ENCODE assay signal across 1 cellular context in genomic region chr1:230641346-230641745, GRCh38.
A peak's percentile ranks its signal among the peaks of the same experiment; 100 is the strongest.
TF ChIP-seq lines count a peak whose summit lies in the region.

No MANE protein-coding gene starts in this region.

TF ChIP-seq in K562, 482 proteins besides CTCF, POLR2A, EP300 and RAD21:
- TF ChIP-seq ZNF143 (CRISPR knock-in tag; IDR thresholded peaks at IDR 0.05) (0 out of 2 replicates have a peak, but pooled peaks have one; percentile 6), FOSL1 (tag; conservative IDR thresholded peaks at IDR 0.05) (peak; percentile 68; the same call in 1 of the 2 replicates), ZBTB33 (CRISPR knock-in tag; IDR thresholded peaks at IDR 0.05) (0 out of 2 replicates have a peak, but pooled peaks have one; percentile 16), MXI1 (IDR thresholded peaks at IDR 0.05; ENCODE audit: low read depth, low read length) (no peak), MEF2D (tag; conservative IDR thresholded peaks at IDR 0.05; ENCODE audit: low read depth) (no peak), FOXJ3 (CRISPR knock-in tag; IDR thresholded peaks at IDR 0.05) (no peak), ZNF316 (IDR thresholded peaks at IDR 0.05) (0 out of 2 replicates have a peak, but pooled peaks have one; percentile 4)
- TF ChIP-seq, protein P1, sequence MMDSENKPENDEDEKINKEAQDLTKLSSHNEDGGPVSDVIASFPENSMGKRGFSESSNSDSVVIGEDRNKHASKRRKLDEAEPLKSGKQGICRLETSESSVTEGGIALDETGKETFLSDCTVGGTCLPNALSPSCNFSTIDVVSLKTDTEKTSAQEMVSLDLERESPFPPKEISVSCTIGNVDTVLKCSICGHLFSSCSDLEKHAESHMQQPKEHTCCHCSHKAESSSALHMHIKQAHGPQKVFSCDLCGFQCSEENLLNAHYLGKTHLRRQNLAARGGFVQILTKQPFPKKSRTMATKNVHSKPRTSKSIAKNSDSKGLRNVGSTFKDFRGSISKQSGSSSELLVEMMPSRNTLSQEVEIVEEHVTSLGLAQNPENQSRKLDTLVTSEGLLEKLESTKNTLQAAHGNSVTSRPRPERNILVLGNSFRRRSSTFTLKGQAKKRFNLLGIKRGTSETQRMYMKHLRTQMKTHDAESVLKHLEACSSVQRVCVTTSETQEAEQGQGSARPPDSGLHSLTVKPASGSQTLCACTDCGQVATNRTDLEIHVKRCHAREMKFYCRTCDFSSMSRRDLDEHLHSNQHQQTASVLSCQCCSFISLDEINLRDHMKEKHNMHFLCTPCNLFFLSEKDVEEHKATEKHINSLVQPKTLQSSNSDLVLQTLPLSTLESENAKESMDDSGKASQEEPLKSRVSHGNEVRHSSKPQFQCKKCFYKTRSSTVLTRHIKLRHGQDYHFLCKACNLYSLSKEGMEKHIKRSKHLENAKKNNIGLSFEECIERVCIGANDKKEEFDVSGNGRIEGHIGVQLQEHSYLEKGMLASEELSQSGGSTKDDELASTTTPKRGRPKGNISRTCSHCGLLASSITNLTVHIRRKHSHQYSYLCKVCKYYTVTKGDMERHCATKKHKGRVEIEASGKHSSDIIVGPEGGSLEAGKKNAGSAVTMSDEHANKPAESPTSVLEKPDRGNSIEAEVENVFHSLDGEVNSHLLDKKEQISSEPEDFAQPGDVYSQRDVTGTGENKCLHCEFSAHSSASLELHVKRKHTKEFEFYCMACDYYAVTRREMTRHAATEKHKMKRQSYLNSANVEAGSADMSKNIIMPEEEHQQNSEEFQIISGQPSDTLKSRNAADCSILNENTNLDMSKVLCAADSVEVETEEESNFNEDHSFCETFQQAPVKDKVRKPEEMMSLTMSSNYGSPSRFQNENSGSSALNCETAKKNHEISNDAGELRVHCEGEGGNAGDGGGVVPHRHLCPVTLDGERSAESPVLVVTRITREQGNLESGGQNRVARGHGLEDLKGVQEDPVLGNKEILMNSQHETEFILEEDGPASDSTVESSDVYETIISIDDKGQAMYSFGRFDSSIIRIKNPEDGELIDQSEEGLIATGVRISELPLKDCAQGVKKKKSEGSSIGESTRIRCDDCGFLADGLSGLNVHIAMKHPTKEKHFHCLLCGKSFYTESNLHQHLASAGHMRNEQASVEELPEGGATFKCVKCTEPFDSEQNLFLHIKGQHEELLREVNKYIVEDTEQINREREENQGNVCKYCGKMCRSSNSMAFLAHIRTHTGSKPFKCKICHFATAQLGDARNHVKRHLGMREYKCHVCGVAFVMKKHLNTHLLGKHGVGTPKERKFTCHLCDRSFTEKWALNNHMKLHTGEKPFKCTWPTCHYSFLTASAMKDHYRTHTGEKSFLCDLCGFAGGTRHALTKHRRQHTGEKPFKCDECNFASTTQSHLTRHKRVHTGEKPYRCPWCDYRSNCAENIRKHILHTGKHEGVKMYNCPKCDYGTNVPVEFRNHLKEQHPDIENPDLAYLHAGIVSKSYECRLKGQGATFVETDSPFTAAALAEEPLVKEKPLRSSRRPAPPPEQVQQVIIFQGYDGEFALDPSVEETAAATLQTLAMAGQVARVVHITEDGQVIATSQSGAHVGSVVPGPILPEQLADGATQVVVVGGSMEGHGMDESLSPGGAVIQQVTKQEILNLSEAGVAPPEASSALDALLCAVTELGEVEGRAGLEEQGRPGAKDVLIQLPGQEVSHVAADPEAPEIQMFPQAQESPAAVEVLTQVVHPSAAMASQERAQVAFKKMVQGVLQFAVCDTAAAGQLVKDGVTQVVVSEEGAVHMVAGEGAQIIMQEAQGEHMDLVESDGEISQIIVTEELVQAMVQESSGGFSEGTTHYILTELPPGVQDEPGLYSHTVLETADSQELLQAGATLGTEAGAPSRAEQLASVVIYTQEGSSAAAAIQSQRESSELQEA (IDR thresholded peaks at IDR 0.05; ENCODE audit: low read depth), result peak; percentile 14; the same call in 1 of the 2 replicates
